Comparison of ENCODE assay signal across 11 cellular contexts in genomic region chr7:110839866-110840265, GRCh38.
A peak's percentile ranks its signal among the peaks of the same experiment; 100 is the strongest.
DNase-seq lines count a peak whose midpoint lies in the region; ATAC-seq, FAIRE-seq and TF ChIP-seq lines count a peak whose summit lies in the region.
"Had no signal": no experiment of that assay in that cellular context is flagged by ENCODE, and none has a peak within 500 bp of the region (broad histone marks: within the 10 kb centered on the region; RNA-seq: fewer than 3 reads in every experiment).

No MANE protein-coding gene starts in this region.

- FAIRE-seq in HepG2 (lab: Jason Lieb, UNC): no peak

- H3F3A ChIP-seq in PC-3 (ENCODE audit: low read length, unreplicated experiment): no peaks in the 10 kb centered on the region

- H4K20me1 ChIP-seq in HepG2 (ENCODE audit: insufficient read depth, low read length) (no peaks in the 10 kb centered on the region), PC-3 (ENCODE audit: low read length) (no peaks in the 10 kb centered on the region)
- H4K20me1 ChIP-seq: BLaER1 had no signal

- TF ChIP-seq CTCF in HepG2 (CRISPR knock-in tag; IDR thresholded peaks at IDR 0.05): no peak
- TF ChIP-seq CTCF in right lobe of liver (IDR thresholded peaks at IDR 0.05): peak in 1 of 4 donors; percentile 12
- TF ChIP-seq CTCF in PC-3 (conservative IDR thresholded peaks at IDR 0.05; ENCODE audit: low read depth, low read length): peak; percentile 30; the same call in 1 of the 2 replicates
- TF ChIP-seq CTCF in foreskin keratinocyte (conservative IDR thresholded peaks at IDR 0.05): no peak

- WGBS in HepG2 (ENCODE audit: low lambda C conversion rate): 10% methylated on average over 5 of the region's 5 CpGs
- 69% methylated on average over 5 of the region's 5 CpGs for WGBS in right lobe of liver (ENCODE audit: insufficient coverage, low coverage, low lambda C conversion rate, missing lambda C conversion rate)

- intact Hi-C loops in HepG2 (cut with micrococcal nuclease; ENCODE audit: unreplicated experiment): loop anchor here (10.0 kb wide), 1 partner anchor 255 kb away; the partner anchor contains the start of gene LRRN3
- intact Hi-C loops in right lobe of liver (cut with DNase I): no loop called here
- intact Hi-C loops in PC-3 (cut with micrococcal nuclease): no loop called here

- H3K79me2 ChIP-seq in HepG2 (ENCODE audit: insufficient read depth, low read length) (no peaks in the 10 kb centered on the region), PC-3 (ENCODE audit: low read length) (no peaks in the 10 kb centered on the region)

- BruUV-seq in HepG2 (replicated peaks; lab: Mats Ljungman, UMichigan): no TSS peak
- BruUV-seq in PC-3 (replicated peaks; lab: Mats Ljungman, UMichigan): no TSS peak

- H3K4me3 ChIP-seq in HepG2 (replicated peaks in 1 of 3; ENCODE audit: insufficient read depth in 1 of 3, low read depth in 2 of 3, low read length in 3 of 3): no peak overlapping the region
- no peak overlapping the region for H3K4me3 ChIP-seq in right lobe of liver
- no peak overlapping the region for H3K4me3 ChIP-seq in PC-3 (ENCODE audit: low read length)
- H3K4me3 ChIP-seq: BLaER1 had no signal

- H3K27me3 ChIP-seq in HepG2 (ENCODE audit: control insufficient read depth in 1 of 2, insufficient read depth in 2 of 2, low read length in 2 of 2) (no peaks in the 10 kb centered on the region), right lobe of liver (no peaks in the 10 kb centered on the region), PC-3 (ENCODE audit: low read length) (no peaks in the 10 kb centered on the region), foreskin keratinocyte (no peaks in the 10 kb centered on the region)
- H3K27me3 ChIP-seq: BLaER1 had no signal

- TF ChIP-seq EP300 in HepG2 (IDR thresholded peaks at IDR 0.05; ENCODE audit: low read depth in 2 of 2, low read length in 2 of 2) (no peak), HepG2 (CRISPR knock-in tag; IDR thresholded peaks at IDR 0.05; ENCODE audit: borderline replicate concordance) (no peak)

- H3K4me1 ChIP-seq in HepG2 (ENCODE audit: insufficient read depth, low read length) (peaks cover 13% of the 10 kb centered on the region), right lobe of liver (peaks cover 0 to 10% (median 0%) of the 10 kb centered on the region in 4 donors), PC-3 (ENCODE audit: insufficient read depth, low read length) (no peaks in the 10 kb centered on the region), foreskin keratinocyte (no peaks in the 10 kb centered on the region)
- H3K4me1 ChIP-seq: BLaER1 had no signal

- H3K27ac ChIP-seq in HepG2 (ENCODE audit: extremely low read length, insufficient read depth, low read length): no peak overlapping the region
- H3K27ac ChIP-seq in right lobe of liver: no peak overlapping the region
- H3K27ac ChIP-seq in PC-3 (ENCODE audit: low read length): no peak overlapping the region
- H3K27ac ChIP-seq in foreskin keratinocyte: no peak overlapping the region
- H3K27ac ChIP-seq: BLaER1 had no signal

- peak; percentile 75 for ATAC-seq in HepG2
- no peak for ATAC-seq in right lobe of liver
- peak; percentile 45; the same call in 1 of the 2 replicates for ATAC-seq in PC-3
- ATAC-seq in foreskin keratinocyte: peak; percentile 35
- ATAC-seq in HG03159 (IDR thresholded peaks at IDR 0.05; ENCODE audit: unreplicated experiment): no peak
- ATAC-seq in HG02981 (IDR thresholded peaks at IDR 0.05; ENCODE audit: unreplicated experiment): no peak
- ATAC-seq: stimulated activated effector memory CD8-positive, alpha-beta T cell treated with anti-CD3 and anti-CD28 coated beads, Interleukin-12 subunit alpha, Interleukin-12 subunit beta, amount 100 ng/mL, for 72 hours had no signal

- DNase-seq in HepG2 (ENCODE audit: low spot score): peak; percentile 33
- DNase-seq in right lobe of liver: no peak
- DNase-seq in PC-3: peak; percentile 22
- DNase-seq in foreskin keratinocyte: no peak
- no peak for DNase-seq in activated T-cell treated with anti-CD3 and anti-CD28 coated beads, Interleukin-2, amount 50 U/mL, for 48 hours
- no peak for DNase-seq in GM03348 (ENCODE audit: low spot score)
- DNase-seq: activated CD4-positive, alpha-beta memory T cell treated with anti-CD3 and anti-CD28 coated beads, Interleukin-2, amount 10 ng/mL, durations not matched to agents 7 days and 5 days had no signal

- TF ChIP-seq RAD21 in HepG2 (CRISPR knock-in tag; IDR thresholded peaks at IDR 0.05): no peak

- POLR2A ChIA-PET in HepG2 (lab: Yijun Ruan, JAX) (no interaction called here), PC-3 (lab: Charles Lee; ENCODE audit: unreplicated experiment) (no interaction called here)

- H3K9me2 ChIP-seq in PC-3 (replicated peaks; ENCODE audit: low read length): no peaks in the 10 kb centered on the region

- H2AFZ ChIP-seq in HepG2 (ENCODE audit: low read length): no peak overlapping the region
- no peak overlapping the region for H2AFZ ChIP-seq in PC-3 (ENCODE audit: low read length)

- H3K9ac ChIP-seq in HepG2 (ENCODE audit: insufficient read depth, low read depth, low read length) (no peak overlapping the region), PC-3 (ENCODE audit: low read length) (no peak overlapping the region)
- H3K9ac ChIP-seq: BLaER1 had no signal

- in situ Hi-C loops in HepG2 (cut with HindIII; ENCODE audit: extremely low pct_ligation_motif_present, low pct_unique_long_range_greater_than_20kb): no loop called here

- CTCF ChIA-PET in HepG2 (lab: Yijun Ruan, JAX; ENCODE audit: low intra/inter-chr PET ratio, low total read pairs): no interaction called here
- CTCF ChIA-PET in PC-3 (lab: Charles Lee): no interaction called here

- H3K9me3 ChIP-seq in HepG2 (ENCODE audit: low read length): no peaks in the 10 kb centered on the region
- no peaks in the 10 kb centered on the region for H3K9me3 ChIP-seq in right lobe of liver
- H3K9me3 ChIP-seq in PC-3 (ENCODE audit: low read length): no peaks in the 10 kb centered on the region
- H3K9me3 ChIP-seq: BLaER1 had no signal

- no peak overlapping the region for H3K4me2 ChIP-seq in HepG2 (ENCODE audit: low read depth, low read length)
- no peak overlapping the region for H3K4me2 ChIP-seq in PC-3 (ENCODE audit: low read length)
- H3K4me2 ChIP-seq: BLaER1 had no signal

- TF ChIP-seq POLR2A in HepG2 (IDR thresholded peaks at IDR 0.05; ENCODE audit: insufficient read depth in 1 of 2, low read depth in 2 of 2, low read length in 2 of 2) (no peak), right lobe of liver (IDR thresholded peaks at IDR 0.05) (no peak)

- H3K36me3 ChIP-seq in HepG2 (replicated peaks in 1 of 2; ENCODE audit: control insufficient read depth in 1 of 2, insufficient read depth in 2 of 2, low read length in 2 of 2): no peaks in the 10 kb centered on the region
- no peaks in the 10 kb centered on the region for H3K36me3 ChIP-seq in right lobe of liver
- H3K36me3 ChIP-seq in PC-3 (ENCODE audit: low read depth, low read length): no peaks in the 10 kb centered on the region
- H3K36me3 ChIP-seq: BLaER1 had no signal

TF ChIP-seq in HepG2, 621 proteins besides CTCF, POLR2A, EP300 and RAD21 (continues in another document):
- TF ChIP-seq STAG1 (CRISPR knock-in tag; IDR thresholded peaks at IDR 0.05) (peak; percentile 18; the same call in 1 of the 2 replicates), AFF4 (CRISPR knock-in tag; IDR thresholded peaks at IDR 0.05) (no peak), NR2F6 (IDR thresholded peaks at IDR 0.05) (no peak), NR2F6 (CRISPR knock-in tag; IDR thresholded peaks at IDR 0.05) (no peak), ZNF414 (CRISPR knock-in tag; IDR thresholded peaks at IDR 0.05) (no peak), ELK4 (CRISPR knock-in tag; IDR thresholded peaks at IDR 0.05; ENCODE audit: borderline replicate concordance) (no peak), ZNF292 (CRISPR knock-in tag; IDR thresholded peaks at IDR 0.05; ENCODE audit: borderline replicate concordance, low read depth) (no peak), POLR2G (IDR thresholded peaks at IDR 0.05; ENCODE audit: low read depth, low read length) (no peak), XBP1 (CRISPR knock-in tag; IDR thresholded peaks at IDR 0.05) (no peak)

Comparison
In these comparisons a context has a peak if more than half of its experiments do, and no peak if none do; other contexts are left out.
1. ATAC-seq: peak in HepG2 (single experiment), PC-3 (single experiment) and foreskin keratinocyte (single experiment); none in right lobe of liver (0 of 4), HG03159 (single experiment) and HG02981 (single experiment).
2. DNase-seq: peak in HepG2 (single experiment) and PC-3 (single experiment); none in right lobe of liver (0 of 3), foreskin keratinocyte (0 of 2), activated T-cell treated with anti-CD3 and anti-CD28 coated beads, Interleukin-2, amount 50 U/mL, for 48 hours (0 of 2) and GM03348 (single experiment).